ENCODE assay signal across 8 cellular contexts in the genomic region with DNA sequence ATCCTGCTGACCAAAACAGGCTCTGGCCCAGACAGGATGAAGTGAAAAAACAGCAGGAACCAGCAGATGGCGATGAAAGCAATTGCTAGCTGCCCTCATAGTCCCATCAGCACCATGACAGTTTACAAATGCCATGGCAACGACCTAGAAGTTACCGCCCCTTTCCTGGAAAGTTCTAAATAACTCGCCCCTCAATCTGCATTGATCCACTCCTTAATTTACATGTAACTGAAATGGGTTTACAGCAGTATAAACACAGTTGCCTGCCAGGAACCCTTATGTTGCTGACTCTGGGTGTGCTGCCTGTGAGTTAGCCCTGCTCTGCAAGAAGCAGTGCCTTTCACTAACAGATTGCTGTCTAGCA.
A peak's percentile ranks its signal among the peaks of the same experiment; 100 is the strongest.
DNase-seq lines count a peak whose midpoint lies in the region; ATAC-seq lines count a peak whose summit lies in the region.

No MANE protein-coding gene starts in this region.

- no peak overlapping the region for H3K4me3 ChIP-seq in NT2/D1 (ENCODE audit: insufficient read length, low read depth)

- H3K4me1 ChIP-seq in NT2/D1 (ENCODE audit: insufficient read depth, insufficient read length), result peaks cover 4% of the 10 kb centered on the region

- peak; percentile 42 for DNase-seq in D341Med (ENCODE audit: low spot score)
- peak; percentile 90 for DNase-seq in NT2/D1 (ENCODE audit: low read depth, low spot score)
- peak; percentile 44 for DNase-seq in amniotic stem cell (lab: John Stamatoyannopoulos, UW)
- peak; percentile 72 for DNase-seq in iPS-NIHi7 (ENCODE audit: extremely low spot score)
- DNase-seq in stimulated activated CD4-positive, alpha-beta T cell treated with anti-CD3 and anti-CD28 coated beads, Interleukin-1b, Interleukin-23, amount 100 ng/mL, for 48 hours, result peak; percentile 22

- H3K36me3 ChIP-seq in NT2/D1 (ENCODE audit: insufficient read depth, insufficient read length, low read length), result no peaks in the 10 kb centered on the region

- no peaks in the 10 kb centered on the region for H3K27me3 ChIP-seq in NT2/D1 (ENCODE audit: insufficient read depth, insufficient read length)

- H3K9me3 ChIP-seq in NT2/D1 (ENCODE audit: insufficient read depth, low read length), result peaks cover 3% of the 10 kb centered on the region; the same call in 1 of the 2 replicates

- H3K9ac ChIP-seq in NT2/D1 (ENCODE audit: insufficient read length, low read depth), result no peak overlapping the region

- ATAC-seq in GM19035 (IDR thresholded peaks at IDR 0.05; ENCODE audit: unreplicated experiment) (peak; percentile 94), HG03432 (IDR thresholded peaks at IDR 0.05; ENCODE audit: unreplicated experiment) (peak; percentile 79), GM21786 (IDR thresholded peaks at IDR 0.05; ENCODE audit: unreplicated experiment) (no peak)

Comparison
In these comparisons a context has a peak if more than half of its experiments do, and no peak if none do; other contexts are left out.
1. DNase-seq: peak in every context shown above with its lines; median percentile 90 in NT2/D1; 72 in iPS-NIHi7; 44 in amniotic stem cell; 42 in D341Med; 22 in stimulated activated CD4-positive, alpha-beta T cell treated with anti-CD3 and anti-CD28 coated beads, Interleukin-1b, Interleukin-23, amount 100 ng/mL, for 48 hours.